Comparison of ENCODE assay signal across 9 cellular contexts in genomic region chrX:155363712-155364111, GRCh38. TPM values are rescaled to one million over a fixed set of nuclear protein-coding genes. Genes with fewer than 3 reads are reported as not detected.
"Had no signal": no experiment of that assay in that cellular context is flagged by ENCODE, and none has a peak within 500 bp of the region (broad histone marks: within the 10 kb centered on the region; RNA-seq: fewer than 3 reads in every experiment).

No MANE protein-coding gene starts in this region.

RNA-seq across cellular contexts. Expression of gene F8A2, which starts 18.2 kb away (rescaled TPM):
- total RNA-seq: LHCN-M2, MCF 10A, NCI-H460, OCI-LY7, PC-9, Right ventricle myocardium inferior, RPMI7951, SJCRH30, SK-MEL-5 had no signal

RNA-seq across cellular contexts. Expression of gene CLIC2, which starts 29.3 kb away (rescaled TPM):
- total RNA-seq: OCI-LY7 had no signal
